Comparison of ENCODE assay signal across 21 cellular contexts in genomic region chr11:46944356-46944755, GRCh38. TPM values are rescaled to one million over a fixed set of nuclear protein-coding genes. Genes with fewer than 3 reads are reported as not detected.
"Had no signal": no experiment of that assay in that cellular context is flagged by ENCODE, and none has a peak within 500 bp of the region (broad histone marks: within the 10 kb centered on the region; RNA-seq: fewer than 3 reads in every experiment).

No MANE protein-coding gene starts in this region.

- H3K4me3 ChIP-seq: coronary artery, gastrocnemius medialis, heart right ventricle, pancreas, prostate gland, right lobe of liver, spleen, stomach had no signal

- H3K4me1 ChIP-seq: gastrocnemius medialis, heart right ventricle, prostate gland, spleen had no signal

- ATAC-seq: gastrocnemius medialis; heart right ventricle; left lobe of liver; natural killer cell; pancreas; right lobe of liver; stimulated activated memory B cell treated with anti-CD40 and anti-IgM and Interleukin-4, amounts not matched to agents 10 μg/mL and 1 μg/mL and 100 μg/mL, for 72 hours had no signal

- H3K4me1 Mint-ChIP-seq: stimulated activated memory B cell treated with anti-CD40 and anti-IgM and Interleukin-4, amounts not matched to agents 10 μg/mL and 1 μg/mL and 100 μg/mL, for 72 hours had no signal

- DNase-seq: effector CD8-positive, alpha-beta T cell; gastrocnemius medialis; heart right ventricle; hypothalamus; natural killer cell; occipital lobe; pancreas; right lobe of liver; spleen; stimulated activated CD4-positive, alpha-beta T cell treated with anti-CD3 and anti-CD28 coated beads, Interleukin-15, amount 100 ng/mL, for 24 hours; stimulated activated CD4-positive, alpha-beta T cell treated with anti-CD3 and anti-CD28 coated beads, Interleukin-1b, Interleukin-23, amount 100 ng/mL, for 48 hours; stimulated activated CD4-positive, alpha-beta T cell treated with anti-CD3 and anti-CD28 coated beads, Interleukin-4, amount 100 ng/mL, for 24 hours; stomach; substantia nigra had no signal

- FAIRE-seq: islet of Langerhans, pancreas, urothelium cell line had no signal

- H3K36me3 ChIP-seq: pancreas, prostate gland, right lobe of liver had no signal

- H3K9me3 ChIP-seq: gastrocnemius medialis, heart right ventricle, pancreas, prostate gland, right lobe of liver, spleen, stomach had no signal

- H3K27me3 ChIP-seq: gastrocnemius medialis, heart right ventricle, pancreas, right lobe of liver, spleen, stomach had no signal

- H3K27ac ChIP-seq: coronary artery, gastrocnemius medialis, heart right ventricle, pancreas, prostate gland, right lobe of liver, spleen, stomach had no signal

- H3K4me3 Mint-ChIP-seq: natural killer cell; stimulated activated memory B cell treated with anti-CD40 and anti-IgM and Interleukin-4, amounts not matched to agents 10 μg/mL and 1 μg/mL and 100 μg/mL, for 72 hours; type B pancreatic cell had no signal

- H3K27me3 Mint-ChIP-seq: stimulated activated memory B cell treated with anti-CD40 and anti-IgM and Interleukin-4, amounts not matched to agents 10 μg/mL and 1 μg/mL and 100 μg/mL, for 72 hours; type B pancreatic cell had no signal

- H3K36me3 Mint-ChIP-seq: natural killer cell had no signal

- H3K9me3 Mint-ChIP-seq: natural killer cell; stimulated activated memory B cell treated with anti-CD40 and anti-IgM and Interleukin-4, amounts not matched to agents 10 μg/mL and 1 μg/mL and 100 μg/mL, for 72 hours; type B pancreatic cell had no signal

- H3K27ac Mint-ChIP-seq: natural killer cell; stimulated activated memory B cell treated with anti-CD40 and anti-IgM and Interleukin-4, amounts not matched to agents 10 μg/mL and 1 μg/mL and 100 μg/mL, for 72 hours; type B pancreatic cell had no signal

RNA-seq across cellular contexts. Expression of gene LRP4, which starts 26.0 kb away (rescaled TPM):
- total RNA-seq: natural killer cell had no signal
